In the genomic region with DNA sequence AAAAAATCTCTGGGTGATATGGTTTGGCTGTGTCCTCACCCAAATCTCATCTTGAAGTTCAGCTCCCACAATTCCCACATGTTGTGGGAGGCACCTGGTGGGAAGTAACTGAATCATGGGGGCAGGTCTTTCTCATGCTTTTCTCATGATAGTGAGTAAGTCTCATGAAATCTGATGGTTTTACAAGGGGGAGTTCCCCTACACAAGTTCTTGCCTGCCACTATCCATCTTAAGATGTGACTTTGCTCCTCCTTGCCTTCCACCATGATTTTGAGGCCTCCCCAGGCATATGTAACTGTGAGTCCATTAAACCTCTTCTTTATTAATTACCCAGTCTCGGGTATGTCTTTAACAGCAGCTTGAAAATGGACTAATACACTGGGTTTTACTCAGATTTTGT, we compare ENCODE assay signal across 17 cellular contexts.
"Had no signal": no experiment of that assay in that cellular context is flagged by ENCODE, and none has a peak within 500 bp of the region (broad histone marks: within the 10 kb centered on the region; RNA-seq: fewer than 3 reads in every experiment).

No MANE protein-coding gene starts in this region.

- H3K9me3 ChIP-seq: neutrophil, pancreas, right lobe of liver, SK-N-SH, uterus had no signal

- H3K27ac ChIP-seq: cardiac muscle cell, neutrophil, pancreas, right lobe of liver, suprapubic skin, transverse colon, uterus had no signal

- DNase-seq: activated CD4-positive, alpha-beta T cell treated with anti-CD3 and anti-CD28 coated beads, Interleukin-2, amount 50 U/mL, for 4 hours; activated CD4-positive, CD25-positive, alpha-beta regulatory T cell treated with anti-CD3 and anti-CD28 coated beads, Interleukin-2, amount 50 U/mL, for 72 hours; amniotic stem cell; effector memory CD8-positive, alpha-beta T cell; naive thymus-derived CD8-positive, alpha-beta T cell; pancreas; right lobe of liver; SK-N-SH; stimulated activated CD4-positive, alpha-beta T cell treated with anti-CD3 and anti-CD28 coated beads, Interleukin-4, amount 100 ng/mL, for 4 hours; stimulated activated naive CD4-positive, alpha-beta T cell treated with Interleukin-2 at 50 U/mL for 16 hours; transverse colon; uterus had no signal

- H3K27me3 ChIP-seq: neutrophil, pancreas, right lobe of liver, suprapubic skin, transverse colon, uterus had no signal

- H3K4me1 ChIP-seq: pancreas, right lobe of liver, suprapubic skin, transverse colon, uterus had no signal

- ATAC-seq: effector memory CD8-positive, alpha-beta T cell; naive thymus-derived CD8-positive, alpha-beta T cell; pancreas; right lobe of liver had no signal

- H3K27ac Mint-ChIP-seq: activated naive CD4-positive, alpha-beta T cell treated with anti-CD3 and anti-CD28 coated beads, Interleukin-2, amount 50 U/mL, for 24 hours; effector memory CD8-positive, alpha-beta T cell; naive thymus-derived CD8-positive, alpha-beta T cell had no signal

- H3K4me3 ChIP-seq: cardiac muscle cell, pancreas, right lobe of liver, smooth muscle cell, suprapubic skin, transverse colon, uterus had no signal

- H3K4me3 Mint-ChIP-seq: activated naive CD4-positive, alpha-beta T cell treated with anti-CD3 and anti-CD28 coated beads, Interleukin-2, amount 50 U/mL, for 24 hours; effector memory CD8-positive, alpha-beta T cell had no signal

- H3K36me3 Mint-ChIP-seq: activated naive CD4-positive, alpha-beta T cell treated with anti-CD3 and anti-CD28 coated beads, Interleukin-2, amount 50 U/mL, for 24 hours had no signal

- H3K4me2 ChIP-seq: SK-N-SH, smooth muscle cell had no signal

- H3K9me3 Mint-ChIP-seq: activated naive CD4-positive, alpha-beta T cell treated with anti-CD3 and anti-CD28 coated beads, Interleukin-2, amount 50 U/mL, for 24 hours; effector memory CD8-positive, alpha-beta T cell had no signal

- H3K9ac ChIP-seq: SK-N-SH had no signal

- H3K36me3 ChIP-seq: cardiac muscle cell, neutrophil, pancreas, right lobe of liver, suprapubic skin, transverse colon, uterus had no signal
